Comparison of ENCODE assay signal across 26 cellular contexts in genomic region chr17:16918443-16918842, GRCh38. TPM values are rescaled to one million over a fixed set of nuclear protein-coding genes. Genes with fewer than 3 reads are reported as not detected.
DNase-seq lines count a peak whose midpoint lies in the region.
"Had no signal": no experiment of that assay in that cellular context is flagged by ENCODE, and none has a peak within 500 bp of the region (broad histone marks: within the 10 kb centered on the region; RNA-seq: fewer than 3 reads in every experiment).

No MANE protein-coding gene starts in this region.

- no peak overlapping the region for H3K9ac ChIP-seq in BLaER1
- no peak overlapping the region for H3K9ac ChIP-seq in neuronal stem cell (ENCODE audit: low read depth, low read length, poor library complexity)
- H3K9ac ChIP-seq: GM23248 had no signal

- no peak overlapping the region for H2BK15ac ChIP-seq in neuronal stem cell (ENCODE audit: low read length)

- H3K9me3 ChIP-seq in BLaER1 (no peaks in the 10 kb centered on the region), neuronal stem cell (replicated peaks in 1 of 2; ENCODE audit: control insufficient read depth in 2 of 2, insufficient read depth in 1 of 2, low read depth in 1 of 2, low read length in 2 of 2) (no peaks in the 10 kb centered on the region), HAP-1 (no peaks in the 10 kb centered on the region)
- H3K9me3 ChIP-seq: heart right ventricle, right lobe of liver, upper lobe of right lung had no signal

- H4K91ac ChIP-seq in neuronal stem cell (ENCODE audit: low read depth, low read length, poor library complexity) = no peak overlapping the region

- no peak overlapping the region for H2BK5ac ChIP-seq in neuronal stem cell (ENCODE audit: low read length)

- no peaks in the 10 kb centered on the region for H3K79me1 ChIP-seq in neuronal stem cell (ENCODE audit: low read depth, low read length)

- H3K18ac ChIP-seq in neuronal stem cell (ENCODE audit: low read length) = no peak overlapping the region

- in situ Hi-C loops in HAP-1 (cut with MboI; ENCODE audit: low sequenced_read_pairs) = no loop called here

- H3K36me3 ChIP-seq in BLaER1 (no peaks in the 10 kb centered on the region), neuronal stem cell (replicated peaks in 1 of 2; ENCODE audit: control insufficient read depth in 2 of 2, insufficient read depth in 2 of 2, low read length in 2 of 2) (no peaks in the 10 kb centered on the region), HAP-1 (replicated peaks) (no peaks in the 10 kb centered on the region)
- H3K36me3 ChIP-seq: heart right ventricle, right lobe of liver, upper lobe of right lung had no signal

- H3K4me3 ChIP-seq in BLaER1 (no peak overlapping the region), neuronal stem cell (ENCODE audit: low read length in 2 of 2) (no peak overlapping the region), HAP-1 (no peak overlapping the region)
- H3K4me3 ChIP-seq: coronary artery, GM23248, heart right ventricle, right lobe of liver, SK-N-MC, upper lobe of right lung had no signal

- no peak overlapping the region for H4K8ac ChIP-seq in neuronal stem cell (ENCODE audit: low read depth, low read length)

- no peak overlapping the region for H3K23ac ChIP-seq in neuronal stem cell (ENCODE audit: low read depth, low read length, poor library complexity)

- peak overlapping the region; percentile 75 for H3K4me2 ChIP-seq in BLaER1
- H3K4me2 ChIP-seq in neuronal stem cell (ENCODE audit: insufficient read depth, low read length, poor library complexity, severe bottlenecking) = no peak overlapping the region

- H3K14ac ChIP-seq in neuronal stem cell (ENCODE audit: low read length) = no peak overlapping the region

- WGBS in neuronal stem cell (ENCODE audit: extremely low coverage in 2 of 2, insufficient read length in 2 of 2, insufficient replicate concordance in 1 of 2), 2 donors = no CpG with 5 or more reads among the region's 6 CpGs

- H3K4ac ChIP-seq in neuronal stem cell (ENCODE audit: low read length) = no peak overlapping the region

- H2AFZ ChIP-seq in neuronal stem cell (ENCODE audit: low read length) = no peak overlapping the region
- H2AFZ ChIP-seq: GM23248 had no signal

- H3K27me3 ChIP-seq in BLaER1 (no peaks in the 10 kb centered on the region), neuronal stem cell (ENCODE audit: control insufficient read depth in 3 of 3, insufficient read depth in 3 of 3, low read depth in 1 of 3, low read length in 3 of 3) (no peaks in the 10 kb centered on the region), HAP-1 (ENCODE audit: low read depth) (no peaks in the 10 kb centered on the region)
- H3K27me3 ChIP-seq: right lobe of liver, upper lobe of right lung had no signal

- DNase-seq in DMS53 (lab: John Stamatoyannopoulos, UW) = peak; percentile 64
- peak; percentile 26 for DNase-seq in SW480 (ENCODE audit: low spot score)
- DNase-seq in neuronal stem cell (ENCODE audit: low spot score) = no peak
- no peak for DNase-seq in HAP-1 (ENCODE audit: low spot score in 2 of 2)
- no peak for DNase-seq in stimulated activated CD8-positive, alpha-beta memory T cell treated with anti-CD3 and anti-CD28 coated beads, Interleukin-4, amount 100 ng/mL, for 48 hours
- no peak for DNase-seq in AG20443 (ENCODE audit: low spot score)
- DNase-seq: activated CD4-positive, alpha-beta T cell treated with anti-CD3 and anti-CD28 coated beads, Interleukin-2, amount 50 U/mL, for 1 hour; foreskin fibroblast; GM23248; heart right ventricle; HFFc6; kidney glomerular epithelial cell; mammary epithelial cell; NCI-H1092; NCI-H187 treated with DMSO at 0.1 percent for 48 hours; NCI-H2227 treated with DMSO at 0.1 percent for 48 hours; right lobe of liver; stimulated activated CD4-positive, alpha-beta T cell treated with anti-CD3 and anti-CD28 coated beads, Interleukin-4, amount 100 ng/mL, for 24 hours; T-helper 17 cell had no signal

- H2BK12ac ChIP-seq in neuronal stem cell (ENCODE audit: low read length) = no peak overlapping the region

- H4K20me1 ChIP-seq in BLaER1 = no peaks in the 10 kb centered on the region

- peak overlapping the region; percentile 27 for H2AK5ac ChIP-seq in neuronal stem cell (ENCODE audit: low read depth, low read length)

- peaks cover 32% of the 10 kb centered on the region for H3K4me1 ChIP-seq in BLaER1
- H3K4me1 ChIP-seq in neuronal stem cell (ENCODE audit: control insufficient read depth in 2 of 2, insufficient read depth in 1 of 2, low read depth in 1 of 2, low read length in 2 of 2) = no peaks in the 10 kb centered on the region
- H3K4me1 ChIP-seq in HAP-1 = no peaks in the 10 kb centered on the region
- H3K4me1 ChIP-seq: heart right ventricle, upper lobe of right lung had no signal

- H3K27ac ChIP-seq in BLaER1 (no peak overlapping the region), neuronal stem cell (replicated peaks; ENCODE audit: low read length) (no peak overlapping the region)
- H3K27ac ChIP-seq: coronary artery, GM23248, heart right ventricle, HL-60, right lobe of liver, SK-N-MC, upper lobe of right lung had no signal

- H2BK120ac ChIP-seq in neuronal stem cell (ENCODE audit: low read depth, low read length) = no peak overlapping the region

RNA-seq across cellular contexts. Expression of gene TNFRSF13B, which starts 53.5 kb away (rescaled TPM):
- not detected for polyA plus RNA-seq in neuronal stem cell (2013, experiment 1 of 2)
- polyA plus RNA-seq in neuronal stem cell (2013, experiment 2 of 2) = not detected
- polyA plus RNA-seq: GM23248, heart right ventricle, HepG2, mammary epithelial cell, neural cell had no signal

Comparison
In these comparisons a context has a peak if more than half of its experiments do, and no peak if none do; other contexts are left out.
1. DNase-seq: peak in DMS53 (single experiment) and SW480 (single experiment); none in neuronal stem cell (single experiment), HAP-1 (0 of 2), stimulated activated CD8-positive, alpha-beta memory T cell treated with anti-CD3 and anti-CD28 coated beads, Interleukin-4, amount 100 ng/mL, for 48 hours (single experiment) and AG20443 (single experiment).